In the genomic region with DNA sequence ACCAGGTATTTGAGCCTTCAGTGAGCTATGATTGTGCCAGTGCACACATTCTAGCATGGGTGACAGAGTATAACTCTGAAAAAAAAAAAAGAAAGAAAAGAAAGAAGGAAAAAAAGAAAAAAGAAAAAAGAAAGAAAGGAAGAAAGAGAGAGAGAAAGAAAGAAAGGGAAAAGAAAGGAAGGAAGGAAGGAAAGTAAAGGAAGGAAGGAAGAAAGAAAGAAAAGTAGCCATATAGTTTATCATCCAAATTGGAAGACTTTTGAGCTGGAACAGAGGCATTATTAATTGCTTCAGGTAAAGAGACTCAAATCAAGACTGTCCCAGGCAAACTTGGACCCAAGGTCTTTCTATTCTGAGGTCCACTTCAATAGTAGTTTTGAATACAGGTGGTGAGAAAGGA, we compare ENCODE assay signal across 23 cellular contexts.
"Had no signal": no experiment of that assay in that cellular context is flagged by ENCODE, and none has a peak within 500 bp of the region (broad histone marks: within the 10 kb centered on the region; RNA-seq: fewer than 3 reads in every experiment).

No MANE protein-coding gene starts in this region.

- H3K4me3 Mint-ChIP-seq: activated naive CD4-positive, alpha-beta T cell treated with anti-CD3 and anti-CD28 coated beads, Interleukin-2, amount 10 ng/mL, durations not matched to agents 7 days and 5 days; activated naive CD8-positive, alpha-beta T cell treated with anti-CD3 and anti-CD28 coated beads, Interleukin-2, amount 50 U/mL, for 24 hours; dendritic cell treated with granulocyte-macrophage colony-stimulating factor and Interleukin-4, amounts not matched to agents 40 ng/mL and 50 ng/mL, for 4 days; immature natural killer cell; naive thymus-derived CD4-positive, alpha-beta T cell; stimulated activated naive CD8-positive, alpha-beta T cell treated with anti-CD3 and anti-CD28 coated beads, Interleukin-15, Interleukin-2, amounts not matched to agents 100 ng/mL and 50 ng/mL, for 24 hours had no signal

- DNase-seq: activated CD4-positive, alpha-beta T cell treated with anti-CD3 and anti-CD28 coated beads, Interleukin-2, amount 50 U/mL, for 4 hours; activated CD8-positive, alpha-beta memory T cell treated with anti-CD3 and anti-CD28 coated beads, Interleukin-2, amount 50 U/mL, for 48 hours; activated effector memory CD4-positive, alpha-beta T cell treated with anti-CD3 and anti-CD28 coated beads, Interleukin-2, amount 50 U/mL, for 16 hours; activated naive CD4-positive, alpha-beta T cell treated with anti-CD3 and anti-CD28 coated beads, Interleukin-2, amount 10 ng/mL, durations not matched to agents 7 days and 5 days; activated naive CD8-positive, alpha-beta T cell treated with anti-CD3 and anti-CD28 coated beads, Interleukin-2, amount 50 U/mL, for 24 hours; activated T-cell treated with anti-CD3 and anti-CD28 coated beads, Interleukin-2, amount 50 U/mL, for 48 hours; body of pancreas; effector CD4-positive, alpha-beta T cell; erythroblast; immature natural killer cell; naive thymus-derived CD4-positive, alpha-beta T cell; ovary; stimulated activated CD4-positive, alpha-beta T cell treated with anti-CD3 and anti-CD28 coated beads, Interleukin-12 subunit alpha, Interleukin-12 subunit beta, amount 100 ng/mL, for 4 hours; stimulated activated CD4-positive, alpha-beta T cell treated with anti-CD3 and anti-CD28 coated beads, Interleukin-4, amount 100 ng/mL, for 4 hours; substantia nigra; thyroid gland; upper lobe of right lung had no signal

- H3K27me3 Mint-ChIP-seq: activated naive CD8-positive, alpha-beta T cell treated with anti-CD3 and anti-CD28 coated beads, Interleukin-2, amount 50 U/mL, for 24 hours; dendritic cell treated with granulocyte-macrophage colony-stimulating factor and Interleukin-4, amounts not matched to agents 40 ng/mL and 50 ng/mL, for 4 days; stimulated activated naive CD8-positive, alpha-beta T cell treated with anti-CD3 and anti-CD28 coated beads, Interleukin-15, Interleukin-2, amounts not matched to agents 100 ng/mL and 50 ng/mL, for 24 hours had no signal

- H3K4me1 Mint-ChIP-seq: activated naive CD4-positive, alpha-beta T cell treated with anti-CD3 and anti-CD28 coated beads, Interleukin-2, amount 10 ng/mL, durations not matched to agents 7 days and 5 days had no signal

- ATAC-seq: activated naive CD8-positive, alpha-beta T cell treated with anti-CD3 and anti-CD28 coated beads, Interleukin-2, amount 50 U/mL, for 24 hours; body of pancreas; left lobe of liver; naive thymus-derived CD4-positive, alpha-beta T cell; upper lobe of right lung had no signal

- H3K36me3 Mint-ChIP-seq: activated naive CD4-positive, alpha-beta T cell treated with anti-CD3 and anti-CD28 coated beads, Interleukin-2, amount 10 ng/mL, durations not matched to agents 7 days and 5 days; immature natural killer cell; naive thymus-derived CD4-positive, alpha-beta T cell had no signal

- H3K9me3 ChIP-seq: body of pancreas, ovary, prostate gland, thyroid gland, upper lobe of right lung had no signal

- H3K4me1 ChIP-seq: body of pancreas, prostate gland, thyroid gland, upper lobe of right lung had no signal

- H3K27ac ChIP-seq: body of pancreas, ovary, prostate gland, thyroid gland, upper lobe of right lung had no signal

- H3K4me3 ChIP-seq: body of pancreas, lung, ovary, prostate gland, thyroid gland, upper lobe of right lung had no signal

- FAIRE-seq: endometrium had no signal

- H3K27me3 ChIP-seq: body of pancreas, ovary, thyroid gland, upper lobe of right lung had no signal

- H3K9me3 Mint-ChIP-seq: activated naive CD4-positive, alpha-beta T cell treated with anti-CD3 and anti-CD28 coated beads, Interleukin-2, amount 10 ng/mL, durations not matched to agents 7 days and 5 days; activated naive CD8-positive, alpha-beta T cell treated with anti-CD3 and anti-CD28 coated beads, Interleukin-2, amount 50 U/mL, for 24 hours; dendritic cell treated with granulocyte-macrophage colony-stimulating factor and Interleukin-4, amounts not matched to agents 40 ng/mL and 50 ng/mL, for 4 days; immature natural killer cell; stimulated activated naive CD8-positive, alpha-beta T cell treated with anti-CD3 and anti-CD28 coated beads, Interleukin-15, Interleukin-2, amounts not matched to agents 100 ng/mL and 50 ng/mL, for 24 hours had no signal

- H3K36me3 ChIP-seq: ovary, prostate gland, thyroid gland, upper lobe of right lung had no signal

- H3K27ac Mint-ChIP-seq: activated naive CD4-positive, alpha-beta T cell treated with anti-CD3 and anti-CD28 coated beads, Interleukin-2, amount 10 ng/mL, durations not matched to agents 7 days and 5 days; activated naive CD8-positive, alpha-beta T cell treated with anti-CD3 and anti-CD28 coated beads, Interleukin-2, amount 50 U/mL, for 24 hours; dendritic cell treated with granulocyte-macrophage colony-stimulating factor and Interleukin-4, amounts not matched to agents 40 ng/mL and 50 ng/mL, for 4 days; immature natural killer cell; naive thymus-derived CD4-positive, alpha-beta T cell; stimulated activated naive CD8-positive, alpha-beta T cell treated with anti-CD3 and anti-CD28 coated beads, Interleukin-15, Interleukin-2, amounts not matched to agents 100 ng/mL and 50 ng/mL, for 24 hours had no signal
